11 cellular contexts compared by ENCODE assay signal in the genomic region with DNA sequence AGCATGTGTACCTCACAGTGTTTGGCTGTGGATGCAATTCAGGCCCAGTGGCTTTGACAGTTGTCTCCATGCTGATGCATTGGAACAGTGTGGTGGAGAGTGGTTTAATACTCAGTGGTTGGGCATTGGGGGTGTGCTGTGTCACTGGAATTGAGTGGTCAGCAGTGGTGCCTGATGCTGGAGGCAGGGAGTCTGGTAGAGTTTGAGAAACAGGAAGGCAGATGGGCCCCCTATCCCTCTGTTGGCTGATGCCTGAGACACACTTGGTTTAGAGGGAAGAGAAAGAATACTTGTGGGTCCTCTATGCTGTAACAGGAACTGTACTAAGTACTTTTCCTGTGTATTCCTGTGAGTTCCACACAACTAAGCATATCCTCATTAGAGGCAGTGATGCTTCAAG. TPM values are rescaled to one million over a fixed set of nuclear protein-coding genes. Genes with fewer than 3 reads are reported as not detected.
DNase-seq lines count a peak whose midpoint lies in the region; ATAC-seq lines count a peak whose summit lies in the region.
"Had no signal": no experiment of that assay in that cellular context is flagged by ENCODE, and none has a peak within 500 bp of the region (broad histone marks: within the 10 kb centered on the region; RNA-seq: fewer than 3 reads in every experiment).

No MANE protein-coding gene starts in this region.

- CTCF ChIA-PET in naive thymus-derived CD4-positive, alpha-beta T cell (lab: Charles Lee): no interaction called here

- peaks cover 11 to 20% of the 10 kb centered on the region in 2 donors for H3K4me1 ChIP-seq in naive thymus-derived CD4-positive, alpha-beta T cell (ENCODE audit: control insufficient read depth in 2 of 2, insufficient read depth in 2 of 2, low read length in 2 of 2)

- no peaks in the 10 kb centered on the region for H3K9me3 Mint-ChIP-seq in stimulated activated naive CD8-positive, alpha-beta T cell treated with anti-CD3 and anti-CD28 coated beads, Interleukin-15, amount 100 ng/mL, for 72 hours
- peaks cover 0 to 2% (median 0%) of the 10 kb centered on the region in 11 donors for H3K9me3 Mint-ChIP-seq in naive thymus-derived CD4-positive, alpha-beta T cell

- POLR2A ChIA-PET in naive thymus-derived CD4-positive, alpha-beta T cell (lab: Charles Lee): no interaction called here

- H3K36me3 ChIP-seq in naive thymus-derived CD4-positive, alpha-beta T cell (ENCODE audit: control insufficient read depth in 2 of 3, insufficient read depth in 3 of 3, low read length in 3 of 3): no peaks in the 10 kb centered on the region
- H3K36me3 ChIP-seq: BE2C had no signal

- peaks cover 28% of the 10 kb centered on the region for H3K4me1 Mint-ChIP-seq in stimulated activated naive CD8-positive, alpha-beta T cell treated with anti-CD3 and anti-CD28 coated beads, Interleukin-15, amount 100 ng/mL, for 72 hours
- peaks cover 13 to 43% (median 28%) of the 10 kb centered on the region in 7 donors for H3K4me1 Mint-ChIP-seq in naive thymus-derived CD4-positive, alpha-beta T cell

- H3K4me3 ChIP-seq in naive thymus-derived CD4-positive, alpha-beta T cell (ENCODE audit: low read length): no peak overlapping the region
- H3K4me3 ChIP-seq: body of pancreas had no signal

- peaks cover 0 to 5% (median 0%) of the 10 kb centered on the region in 5 donors for H3K36me3 Mint-ChIP-seq in naive thymus-derived CD4-positive, alpha-beta T cell

- no peak overlapping the region for H3K27ac Mint-ChIP-seq in stimulated activated naive CD8-positive, alpha-beta T cell treated with anti-CD3 and anti-CD28 coated beads, Interleukin-15, amount 100 ng/mL, for 72 hours
- H3K27ac Mint-ChIP-seq in naive thymus-derived CD4-positive, alpha-beta T cell: peak overlapping the region in 2 of 9 donors; percentile 59 to 78

- H3K27me3 Mint-ChIP-seq in stimulated activated naive CD8-positive, alpha-beta T cell treated with anti-CD3 and anti-CD28 coated beads, Interleukin-15, amount 100 ng/mL, for 72 hours: no peaks in the 10 kb centered on the region
- peaks cover 0 to 4% (median 0%) of the 10 kb centered on the region in 5 donors for H3K27me3 Mint-ChIP-seq in naive thymus-derived CD4-positive, alpha-beta T cell

- no peaks in the 10 kb centered on the region for H3K27me3 ChIP-seq in naive thymus-derived CD4-positive, alpha-beta T cell (ENCODE audit: control insufficient read depth in 2 of 2, insufficient read depth in 2 of 2, low read length in 2 of 2)
- H3K27me3 ChIP-seq: BE2C, body of pancreas had no signal

- no peak overlapping the region for H3K4me3 Mint-ChIP-seq in stimulated activated naive CD8-positive, alpha-beta T cell treated with anti-CD3 and anti-CD28 coated beads, Interleukin-15, amount 100 ng/mL, for 72 hours
- H3K4me3 Mint-ChIP-seq in naive thymus-derived CD4-positive, alpha-beta T cell: peak overlapping the region in 1 of 10 donors; percentile 48

- DNase-seq in stimulated activated naive CD8-positive, alpha-beta T cell treated with anti-CD3 and anti-CD28 coated beads, Interleukin-15, Interleukin-2, amounts not matched to agents 100 U/mL and 50 U/mL, for 24 hours: no peak
- no peak for DNase-seq in stimulated activated naive CD8-positive, alpha-beta T cell treated with anti-CD3 and anti-CD28 coated beads, Interleukin-15, amount 100 ng/mL, for 72 hours
- DNase-seq in astrocyte of the hippocampus (ENCODE audit: low read depth, low spot score) (peak; percentile 30), NCI-H2081 treated with DMSO at 0.1 percent for 48 hours (lab: John Stamatoyannopoulos, UW) (no peak), NCI-H1105 treated with DMSO at 0.1 percent for 48 hours (lab: John Stamatoyannopoulos, UW) (no peak)
- no peak for DNase-seq in naive thymus-derived CD4-positive, alpha-beta T cell
- DNase-seq: NK-92 treated with Interleukin-12 subunit alpha and Interleukin-12 subunit beta, amount 100 ng/mL, for 24 hours had no signal

- intact Hi-C loops in naive thymus-derived CD4-positive, alpha-beta T cell (cut with micrococcal nuclease): no loop called here

- H3K27ac ChIP-seq in naive thymus-derived CD4-positive, alpha-beta T cell (ENCODE audit: low read depth, low read length): no peak overlapping the region

- ATAC-seq in stimulated activated naive CD8-positive, alpha-beta T cell treated with anti-CD3 and anti-CD28 coated beads, Interleukin-15, Interleukin-2, amounts not matched to agents 100 U/mL and 50 U/mL, for 24 hours: peak; percentile 24
- ATAC-seq in stimulated activated naive CD8-positive, alpha-beta T cell treated with anti-CD3 and anti-CD28 coated beads, Interleukin-15, amount 100 ng/mL, for 72 hours: no peak
- ATAC-seq in naive thymus-derived CD4-positive, alpha-beta T cell: peak; percentile 21
- ATAC-seq in HG03521 (IDR thresholded peaks at IDR 0.05; ENCODE audit: unreplicated experiment) (no peak), HG03045 (IDR thresholded peaks at IDR 0.05; ENCODE audit: unreplicated experiment) (no peak)
- ATAC-seq: body of pancreas had no signal

- no peaks in the 10 kb centered on the region for H3K9me3 ChIP-seq in naive thymus-derived CD4-positive, alpha-beta T cell (ENCODE audit: control insufficient read depth in 2 of 3, low read length in 3 of 3)
- H3K9me3 ChIP-seq: BE2C, body of pancreas had no signal

RNA-seq across cellular contexts. Expression of gene EEPD1, which starts 55.4 kb away (rescaled TPM):
- total RNA-seq in naive thymus-derived CD4-positive, alpha-beta T cell: 10 to 100 TPM in 2 of 5 experiments, 1 to 10 TPM in 3; 2.2 to 13.2 (median 3.7) TPM
- polyA plus RNA-seq in naive thymus-derived CD4-positive, alpha-beta T cell: 10 to 100 TPM; 12.3 to 15.8 TPM

Comparison
In these comparisons a context has a peak if more than half of its experiments do, and no peak if none do; other contexts are left out.
1. ATAC-seq: peak in stimulated activated naive CD8-positive, alpha-beta T cell treated with anti-CD3 and anti-CD28 coated beads, Interleukin-15, Interleukin-2, amounts not matched to agents 100 U/mL and 50 U/mL, for 24 hours (single experiment) and naive thymus-derived CD4-positive, alpha-beta T cell (single experiment); none in stimulated activated naive CD8-positive, alpha-beta T cell treated with anti-CD3 and anti-CD28 coated beads, Interleukin-15, amount 100 ng/mL, for 72 hours (single experiment), HG03521 (single experiment) and HG03045 (single experiment).